ENCODE assay signal across 8 cellular contexts in the genomic region with DNA sequence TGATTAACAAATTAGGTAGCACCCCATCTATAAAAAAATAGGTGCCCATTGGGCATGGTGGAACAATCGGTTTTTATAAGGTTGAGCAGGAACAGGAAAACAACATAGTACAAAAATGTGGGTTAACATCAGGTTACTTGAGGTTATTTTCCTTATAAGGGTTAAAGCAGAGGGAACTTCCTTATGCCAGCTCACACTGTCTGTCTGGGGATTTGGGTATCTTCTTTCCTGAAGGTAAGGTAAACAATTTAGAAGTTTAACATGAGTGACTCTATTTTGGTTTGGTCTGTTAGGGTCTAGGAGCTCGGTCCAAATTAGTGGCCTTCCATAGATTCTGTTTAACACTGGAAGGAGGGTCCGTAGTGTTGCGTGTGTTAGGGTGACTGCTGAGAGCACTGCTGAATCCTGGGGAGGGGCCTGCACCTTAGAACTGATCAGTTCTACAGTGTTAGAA. TPM values are rescaled to one million over a fixed set of nuclear protein-coding genes. Genes with fewer than 3 reads are reported as not detected.
A peak's percentile ranks its signal among the peaks of the same experiment; 100 is the strongest.
DNase-seq lines count a peak whose midpoint lies in the region; ATAC-seq, FAIRE-seq and TF ChIP-seq lines count a peak whose summit lies in the region.

No MANE protein-coding gene starts in this region.

- no peak overlapping the region for H3K4me3 ChIP-seq in A549
- H3K4me3 ChIP-seq in right cardiac atrium (ENCODE audit: low read length) = no peak overlapping the region
- peak overlapping the region in 2 of 5 donors; percentile 14 for H3K4me3 ChIP-seq in subcutaneous abdominal adipose tissue (ENCODE audit: low read depth in 1 of 5, low read length in 5 of 5)

- no peak for FAIRE-seq in A549 (lab: Jason Lieb, UNC)

- intact Hi-C loops in right cardiac atrium (cut with DNase I) = loop anchor here in 1 of 4 donors (5.0 kb wide), 1 partner anchor 107 kb away; no protein-coding TSS in a partner anchor

- peak; percentile 53 to 77; a peak in 5 of 6 replicates for ATAC-seq in A549
- ATAC-seq in GM21619 (IDR thresholded peaks at IDR 0.05; ENCODE audit: unreplicated experiment) = peak; percentile 50
- peak; percentile 45 for ATAC-seq in SK-N-SH treated with all-trans-retinoic acid at 6 μM for 48 hours
- no peak for ATAC-seq in right cardiac atrium

- TF ChIP-seq RAD21 in A549 (conservative IDR thresholded peaks at IDR 0.05 in 1 of 2, IDR thresholded peaks at IDR 0.05 in 1 of 2) = no peak

- CTCF ChIA-PET in A549 (lab: Yijun Ruan, JAX) = interaction anchor here (1.0 to 15.0 kb wide), 7 partner anchors 14 to 118 kb away, joined by 3 to 167 read pairs (median 9); no protein-coding TSS in a partner anchor

- in situ Hi-C loops in ACHN (cut with HindIII; ENCODE audit: low pct_ligation_motif_present, low pct_unique_long_range_greater_than_20kb, low sequenced_read_pairs) = loop anchor here (25.0 kb wide), 1 partner anchor 102 kb away; no protein-coding TSS in a partner anchor

- DNase-seq in A549 (ENCODE audit: low read depth in 1 of 2, low spot score in 1 of 2) (peak in 1 of 2 experiments; percentile 79), right cardiac atrium (no peak), ACHN (no peak)
- no peak for DNase-seq in activated CD8-positive, alpha-beta memory T cell treated with anti-CD3 and anti-CD28 coated beads, Interleukin-2, amount 50 U/mL, for 4 hours
- no peak for DNase-seq in stimulated activated CD4-positive, alpha-beta T cell treated with anti-CD3 and anti-CD28 coated beads, Interleukin-2, amount 100 ng/mL, for 24 hours

- no peak for TF ChIP-seq EP300 in A549 (IDR thresholded peaks at IDR 0.05)

- peaks cover 91% of the 10 kb centered on the region for H3K4me1 ChIP-seq in A549
- peaks cover 17% of the 10 kb centered on the region for H3K4me1 ChIP-seq in right cardiac atrium (ENCODE audit: control insufficient read depth, insufficient read depth, low read length)
- H3K4me1 ChIP-seq in subcutaneous abdominal adipose tissue (ENCODE audit: control insufficient read depth in 5 of 5, insufficient read depth in 5 of 5, low read length in 5 of 5) = peaks cover 0 to 85% (median 78%) of the 10 kb centered on the region in 5 donors

- no peak for TF ChIP-seq CTCF in A549 (IDR thresholded peaks at IDR 0.05)

- H3K27ac ChIP-seq in A549 (peak overlapping the region; percentile 79 to 88), right cardiac atrium (ENCODE audit: low read length) (peak overlapping the region; percentile 39), subcutaneous abdominal adipose tissue (ENCODE audit: low read depth, low read length) (peak overlapping the region; percentile 75)

- POLR2A ChIA-PET in A549 (lab: Yijun Ruan, JAX) = interaction anchor here (0.7 to 7.6 kb wide), 5 partner anchors 9 to 105 kb away, joined by 3 to 80 read pairs (median 19); partner anchors contain the start of gene CHD2

- WGBS in A549 (ENCODE audit: missing lambda C conversion rate) = 45% methylated on average over 4 of the region's 4 CpGs
- WGBS in right cardiac atrium = 75% methylated on average over 4 of the region's 4 CpGs

- peak overlapping the region; percentile 75 for H3K4me2 ChIP-seq in A549

- no peak overlapping the region for H3K9ac ChIP-seq in subcutaneous abdominal adipose tissue (ENCODE audit: low read length in 5 of 5)

- no peak for TF ChIP-seq POLR2A in A549 (IDR thresholded peaks at IDR 0.05; ENCODE audit: low read length)

- H3K36me3 ChIP-seq in subcutaneous abdominal adipose tissue (ENCODE audit: control insufficient read depth in 5 of 5, insufficient read depth in 5 of 5, low read length in 5 of 5) = peaks cover 0 to 7% (median 0%) of the 10 kb centered on the region in 5 donors

- H3K9me3 ChIP-seq in A549 (no peaks in the 10 kb centered on the region), right cardiac atrium (ENCODE audit: control insufficient read depth, low read length) (no peaks in the 10 kb centered on the region), subcutaneous abdominal adipose tissue (ENCODE audit: control insufficient read depth in 5 of 5, low read length in 5 of 5) (no peaks in the 10 kb centered on the region)

- H3K27me3 ChIP-seq in right cardiac atrium (ENCODE audit: control insufficient read depth, insufficient read depth) (no peaks in the 10 kb centered on the region), subcutaneous abdominal adipose tissue (ENCODE audit: control insufficient read depth in 5 of 5, insufficient read depth in 4 of 5, low read length in 5 of 5) (no peaks in the 10 kb centered on the region)

TF ChIP-seq in A549, 52 proteins besides CTCF, POLR2A, EP300 and RAD21:
- TF ChIP-seq HOXA7 (CRISPR knock-in tag; IDR thresholded peaks at IDR 0.05) = 0 out of 2 replicates have a peak, but pooled peaks have one; percentile 66
- TF ChIP-seq EHF (CRISPR knock-in tag; IDR thresholded peaks at IDR 0.05) = peak; percentile 83; the same call in 1 of the 2 replicates
- TF ChIP-seq CHD4 (IDR thresholded peaks at IDR 0.05; ENCODE audit: borderline replicate concordance) = no peak
- TF ChIP-seq ZFP36 (IDR thresholded peaks at IDR 0.05; ENCODE audit: borderline replicate concordance, partially characterized antibody) = peak; percentile 2
- TF ChIP-seq MYC (IDR thresholded peaks at IDR 0.05; ENCODE audit: borderline replicate concordance, low read length) = peak; percentile 24; the same call in 1 of the 2 replicates
- TF ChIP-seq FOXS1 (CRISPR knock-in tag; IDR thresholded peaks at IDR 0.05) = no peak
- no peak for TF ChIP-seq HMGXB4 (CRISPR knock-in tag; IDR thresholded peaks at IDR 0.05; ENCODE audit: borderline replicate concordance)
- no peak for TF ChIP-seq GATA3 (IDR thresholded peaks at IDR 0.05; ENCODE audit: borderline replicate concordance)

TF ChIP-seq in SK-N-SH treated with all-trans-retinoic acid at 6 μM for 48 hours, 23 proteins besides CTCF, POLR2A, EP300 and RAD21:
- TF ChIP-seq ISL1 (CRISPR knock-in tag; IDR thresholded peaks at IDR 0.05) (no peak), ZFP3 (CRISPR knock-in tag; IDR thresholded peaks at IDR 0.05) (no peak), ZNF565 (CRISPR knock-in tag; conservative IDR thresholded peaks at IDR 0.05; ENCODE audit: low read depth) (no peak), ESRRG (CRISPR knock-in tag; IDR thresholded peaks at IDR 0.05) (no peak), CREB5 (CRISPR knock-in tag; IDR thresholded peaks at IDR 0.05; ENCODE audit: low read depth) (no peak), PATZ1 (CRISPR knock-in tag; IDR thresholded peaks at IDR 0.05; ENCODE audit: borderline replicate concordance) (no peak), OSR1 (CRISPR knock-in tag; IDR thresholded peaks at IDR 0.05) (no peak), ARNTL (CRISPR knock-in tag; IDR thresholded peaks at IDR 0.05; ENCODE audit: borderline replicate concordance, low read depth) (no peak)

RNA-seq across cellular contexts. Expression of gene CHD2, which starts 14.7 kb away (rescaled TPM):
- polyA plus RNA-seq in A549 (2011; rRNA removed) = 68.2 and 88.1 TPM in 2 replicates
- polyA plus RNA-seq in A549 (2012; cell fraction: cytosol; rRNA removed) = 19.7 and 19.8 TPM in 2 replicates
- polyA plus RNA-seq in A549 (2012; cell fraction: nucleus; rRNA removed) = 42.4 and 67.4 TPM in 2 replicates
- polyA plus RNA-seq in A549 (2017; fragmentation: RNase III; extraction: RNeasy Plus Mini Kit Qiagen cat#74134 plus additional on column Dnase treatment) = 29.5 to 30.2 TPM (median 29.5 TPM) in 3 replicates
- polyA minus RNA-seq in A549 (2011; rRNA and poly(A)+ RNA removed) = 127 and 129 TPM in 2 replicates
- 10 to 100 TPM; 62.7 to 83.6 (median 65.1) TPM for total RNA-seq in right cardiac atrium
- polyA plus RNA-seq in right cardiac atrium = 28.4 TPM

Comparison
In these comparisons a context has a peak if more than half of its experiments do, and no peak if none do; other contexts are left out.
1. ATAC-seq: peak in A549 (2 of 2), GM21619 (single experiment) and SK-N-SH treated with all-trans-retinoic acid at 6 μM for 48 hours (single experiment); none in right cardiac atrium (0 of 2).
2. Peak in every context shown above with its lines, with median percentiles within 50 percentile points of each other: H3K27ac ChIP-seq.